Comparison of ENCODE assay signal across 17 cellular contexts in the genomic region with DNA sequence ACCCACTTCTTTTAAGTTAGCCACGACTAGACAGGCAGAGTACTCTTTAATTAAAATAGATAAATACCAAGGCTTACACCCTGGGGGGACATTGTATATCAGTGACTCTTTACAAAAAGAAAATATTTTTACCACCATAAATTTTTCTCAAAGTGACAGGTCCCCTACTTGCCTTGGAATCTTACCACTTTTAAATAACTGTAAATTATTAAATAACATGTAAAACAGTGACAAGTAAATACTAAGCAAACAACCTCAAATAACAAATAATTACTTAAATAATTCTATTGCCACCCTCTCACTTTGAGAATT.
DNase-seq lines count a peak whose midpoint lies in the region; ATAC-seq and TF ChIP-seq lines count a peak whose summit lies in the region.
"Had no signal": no experiment of that assay in that cellular context is flagged by ENCODE, and none has a peak within 500 bp of the region (broad histone marks: within the 10 kb centered on the region; RNA-seq: fewer than 3 reads in every experiment).

No MANE protein-coding gene starts in this region.

- CTCF ChIA-PET in SK-N-SH (lab: Yijun Ruan, JAX) = interaction anchor here (1.1 to 1.3 kb wide), 2 partner anchors 14 to 214 kb away, joined by 3 read pairs; no protein-coding TSS in a partner anchor

- ATAC-seq in SK-N-SH treated with all-trans-retinoic acid at 6 μM for 48 hours = no peak
- ATAC-seq: GM12878 had no signal

- TF ChIP-seq CTCF in SK-N-SH (IDR thresholded peaks at IDR 0.05) (no peak), dorsolateral prefrontal cortex (IDR thresholded peaks at IDR 0.05 in 54 of 56, conservative IDR thresholded peaks at IDR 0.05 in 2 of 56; ENCODE audit: low read depth in 1 of 56, partially characterized antibody in 56 of 56) (no peak), mesothelial cell of epicardium (IDR thresholded peaks at IDR 0.05; ENCODE audit: unreplicated experiment) (no peak), tibial artery (IDR thresholded peaks at IDR 0.05) (no peak)

- no peak for TF ChIP-seq RAD21 in SK-N-SH (IDR thresholded peaks at IDR 0.05; ENCODE audit: low read length)

- no peak overlapping the region for H2AFZ ChIP-seq in SK-N-SH (ENCODE audit: low read depth)

- peaks cover 7 to 39% of the 10 kb centered on the region in 2 experiments; a peak in 3 of 4 replicates for H3K4me1 ChIP-seq in SK-N-SH (ENCODE audit: control insufficient read depth in 1 of 2, insufficient read depth in 2 of 2, low read depth in 1 of 2, low read length in 1 of 2)
- peaks cover 0 to 61% (median 23%) of the 10 kb centered on the region in 4 donors for H3K4me1 ChIP-seq in tibial artery

- H3K27me3 ChIP-seq in SK-N-SH (ENCODE audit: insufficient read depth) (no peaks in the 10 kb centered on the region), dorsolateral prefrontal cortex (no peaks in the 10 kb centered on the region), tibial artery (no peaks in the 10 kb centered on the region)
- H3K27me3 ChIP-seq: MG63, Peyer's patch had no signal

- H3K9me3 Mint-ChIP-seq in mesothelial cell of epicardium = no peaks in the 10 kb centered on the region
- H3K9me3 Mint-ChIP-seq: activated B cell treated with CpG ODN at 0.5 μM for 24 hours had no signal

- no peaks in the 10 kb centered on the region for H3K9me2 ChIP-seq in SK-N-SH

- H3K9me3 ChIP-seq in SK-N-SH (no peaks in the 10 kb centered on the region), tibial artery (no peaks in the 10 kb centered on the region)
- H3K9me3 ChIP-seq: MG63, Peyer's patch had no signal

- H4K20me1 ChIP-seq in SK-N-SH (ENCODE audit: insufficient read depth) = no peaks in the 10 kb centered on the region

- H3K4me2 ChIP-seq in SK-N-SH = peak overlapping the region; percentile 84; the same call in 1 of the 2 replicates

- peak overlapping the region; percentile 60 for H3K4me3 Mint-ChIP-seq in mesothelial cell of epicardium
- H3K4me3 Mint-ChIP-seq: activated B cell treated with CpG ODN at 0.5 μM for 24 hours had no signal

- H3K4me3 ChIP-seq in SK-N-SH (ENCODE audit: low read depth in 2 of 2, low read length in 1 of 2) = no peak overlapping the region
- no peak overlapping the region for H3K4me3 ChIP-seq in dorsolateral prefrontal cortex
- no peak overlapping the region for H3K4me3 ChIP-seq in tibial artery
- H3K4me3 ChIP-seq: GM12878, MG63, Peyer's patch had no signal

- no peaks in the 10 kb centered on the region for H3K27me3 Mint-ChIP-seq in mesothelial cell of epicardium (ENCODE audit: low read depth)

- no peaks in the 10 kb centered on the region for H3K36me3 Mint-ChIP-seq in mesothelial cell of epicardium

- H3K36me3 ChIP-seq in SK-N-SH (replicated peaks in 1 of 2; ENCODE audit: control insufficient read depth in 1 of 2, insufficient read depth in 2 of 2, low read length in 1 of 2) (no peaks in the 10 kb centered on the region), tibial artery (no peaks in the 10 kb centered on the region)
- H3K36me3 ChIP-seq: Peyer's patch had no signal

- POLR2A ChIA-PET in SK-N-SH (lab: Yijun Ruan, JAX) = no interaction called here

- peaks cover 77% of the 10 kb centered on the region for H3K4me1 Mint-ChIP-seq in mesothelial cell of epicardium

- peak overlapping the region; percentile 96 for H3K27ac Mint-ChIP-seq in mesothelial cell of epicardium
- H3K27ac Mint-ChIP-seq: activated B cell treated with CpG ODN at 0.5 μM for 24 hours had no signal

- peaks cover 17% of the 10 kb centered on the region; the same call in 1 of the 2 replicates for H3K79me2 ChIP-seq in SK-N-SH (ENCODE audit: insufficient read depth)

- peak overlapping the region; percentile 77; the same call in 1 of the 2 replicates for H3K9ac ChIP-seq in SK-N-SH

- no peak for TF ChIP-seq EP300 in SK-N-SH (IDR thresholded peaks at IDR 0.05; ENCODE audit: borderline replicate concordance in 1 of 2, low read depth in 1 of 2, low read length in 1 of 2)

- H3F3A ChIP-seq in SK-N-SH (replicated peaks; ENCODE audit: insufficient read depth) = peaks cover 30% of the 10 kb centered on the region

- DNase-seq in SK-N-SH = no peak
- no peak for DNase-seq in dorsolateral prefrontal cortex
- no peak for DNase-seq in mesothelial cell of epicardium (ENCODE audit: low spot score in 2 of 2, unreplicated experiment in 2 of 2)
- DNase-seq in tibial artery = no peak
- no peak for DNase-seq in OCI-M1 (lab: John Stamatoyannopoulos, UW)
- no peak for DNase-seq in activated CD8-positive, alpha-beta memory T cell treated with anti-CD3 and anti-CD28 coated beads for 24 hours
- no peak for DNase-seq in HCEC 1CT
- DNase-seq: activated B cell treated with CpG ODN at 0.5 μM for 24 hours; MG63; NCI-H2029; NCI-H526; nucleus accumbens; Peyer's patch; stimulated activated CD4-positive, alpha-beta T cell treated with anti-CD3 and anti-CD28 coated beads, Interleukin-15, amount 100 ng/mL, for 24 hours had no signal

- 5% methylated on average over 1 of the region's 1 CpG for WGBS in SK-N-SH (ENCODE audit: low lambda C conversion rate)

- intact Hi-C loops in dorsolateral prefrontal cortex (cut with DNase I) (no loop called here), tibial artery (cut with DNase I; ENCODE audit: low total_unique reads) (no loop called here)

- H3K27ac ChIP-seq in SK-N-SH (ENCODE audit: low read depth in 2 of 2, low read length in 1 of 2) (peak overlapping the region; percentile 78 to 95; a peak in 3 of 4 replicates), dorsolateral prefrontal cortex (peak overlapping the region in 36 of 59 donors; percentile 8 to 81 (median 52)), tibial artery (peak overlapping the region; percentile 29 to 59)
- H3K27ac ChIP-seq: 22Rv1 had no signal

TF ChIP-seq in SK-N-SH, 30 proteins besides CTCF, POLR2A, EP300 and RAD21:
- TF ChIP-seq TCF12 (IDR thresholded peaks at IDR 0.05) (no peak), MXI1 (IDR thresholded peaks at IDR 0.05; ENCODE audit: low read depth, low read length) (no peak), YY1 (IDR thresholded peaks at IDR 0.05; ENCODE audit: low read depth) (0 out of 2 replicates have a peak, but pooled peaks have one; percentile 1)
- TF ChIP-seq, protein P1, sequence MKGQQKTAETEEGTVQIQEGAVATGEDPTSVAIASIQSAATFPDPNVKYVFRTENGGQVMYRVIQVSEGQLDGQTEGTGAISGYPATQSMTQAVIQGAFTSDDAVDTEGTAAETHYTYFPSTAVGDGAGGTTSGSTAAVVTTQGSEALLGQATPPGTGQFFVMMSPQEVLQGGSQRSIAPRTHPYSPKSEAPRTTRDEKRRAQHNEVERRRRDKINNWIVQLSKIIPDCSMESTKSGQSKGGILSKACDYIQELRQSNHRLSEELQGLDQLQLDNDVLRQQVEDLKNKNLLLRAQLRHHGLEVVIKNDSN (IDR thresholded peaks at IDR 0.05; ENCODE audit: borderline replicate concordance, low read depth) = no peak

TF ChIP-seq in SK-N-SH treated with all-trans-retinoic acid at 6 μM for 48 hours, 23 proteins besides CTCF, POLR2A, EP300 and RAD21 (continues in another document):
- no peak for TF ChIP-seq RARB (CRISPR knock-in tag; IDR thresholded peaks at IDR 0.05)
- no peak for TF ChIP-seq ZNF565 (CRISPR knock-in tag; conservative IDR thresholded peaks at IDR 0.05; ENCODE audit: low read depth)
- TF ChIP-seq ZFP3 (CRISPR knock-in tag; IDR thresholded peaks at IDR 0.05) = no peak
- TF ChIP-seq, protein P2, sequence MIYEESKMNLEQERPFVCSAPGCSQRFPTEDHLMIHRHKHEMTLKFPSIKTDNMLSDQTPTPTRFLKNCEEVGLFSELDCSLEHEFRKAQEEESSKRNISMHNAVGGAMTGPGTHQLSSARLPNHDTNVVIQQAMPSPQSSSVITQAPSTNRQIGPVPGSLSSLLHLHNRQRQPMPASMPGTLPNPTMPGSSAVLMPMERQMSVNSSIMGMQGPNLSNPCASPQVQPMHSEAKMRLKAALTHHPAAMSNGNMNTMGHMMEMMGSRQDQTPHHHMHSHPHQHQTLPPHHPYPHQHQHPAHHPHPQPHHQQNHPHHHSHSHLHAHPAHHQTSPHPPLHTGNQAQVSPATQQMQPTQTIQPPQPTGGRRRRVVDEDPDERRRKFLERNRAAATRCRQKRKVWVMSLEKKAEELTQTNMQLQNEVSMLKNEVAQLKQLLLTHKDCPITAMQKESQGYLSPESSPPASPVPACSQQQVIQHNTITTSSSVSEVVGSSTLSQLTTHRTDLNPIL (CRISPR knock-in tag; IDR thresholded peaks at IDR 0.05; ENCODE audit: low read depth) = no peak
- TF ChIP-seq, protein P3, sequence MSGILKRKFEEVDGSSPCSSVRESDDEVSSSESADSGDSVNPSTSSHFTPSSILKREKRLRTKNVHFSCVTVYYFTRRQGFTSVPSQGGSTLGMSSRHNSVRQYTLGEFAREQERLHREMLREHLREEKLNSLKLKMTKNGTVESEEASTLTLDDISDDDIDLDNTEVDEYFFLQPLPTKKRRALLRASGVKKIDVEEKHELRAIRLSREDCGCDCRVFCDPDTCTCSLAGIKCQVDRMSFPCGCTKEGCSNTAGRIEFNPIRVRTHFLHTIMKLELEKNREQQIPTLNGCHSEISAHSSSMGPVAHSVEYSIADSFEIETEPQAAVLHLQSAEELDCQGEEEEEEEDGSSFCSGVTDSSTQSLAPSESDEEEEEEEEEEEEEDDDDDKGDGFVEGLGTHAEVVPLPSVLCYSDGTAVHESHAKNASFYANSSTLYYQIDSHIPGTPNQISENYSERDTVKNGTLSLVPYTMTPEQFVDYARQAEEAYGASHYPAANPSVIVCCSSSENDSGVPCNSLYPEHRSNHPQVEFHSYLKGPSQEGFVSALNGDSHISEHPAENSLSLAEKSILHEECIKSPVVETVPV (CRISPR knock-in tag; IDR thresholded peaks at IDR 0.05) = no peak
- no peak for TF ChIP-seq ZC3H10 (CRISPR knock-in tag; IDR thresholded peaks at IDR 0.05)
- no peak for TF ChIP-seq CSDC2 (CRISPR knock-in tag; IDR thresholded peaks at IDR 0.05)
- no peak for TF ChIP-seq SNAI2 (CRISPR knock-in tag; IDR thresholded peaks at IDR 0.05)
- TF ChIP-seq, protein P4, sequence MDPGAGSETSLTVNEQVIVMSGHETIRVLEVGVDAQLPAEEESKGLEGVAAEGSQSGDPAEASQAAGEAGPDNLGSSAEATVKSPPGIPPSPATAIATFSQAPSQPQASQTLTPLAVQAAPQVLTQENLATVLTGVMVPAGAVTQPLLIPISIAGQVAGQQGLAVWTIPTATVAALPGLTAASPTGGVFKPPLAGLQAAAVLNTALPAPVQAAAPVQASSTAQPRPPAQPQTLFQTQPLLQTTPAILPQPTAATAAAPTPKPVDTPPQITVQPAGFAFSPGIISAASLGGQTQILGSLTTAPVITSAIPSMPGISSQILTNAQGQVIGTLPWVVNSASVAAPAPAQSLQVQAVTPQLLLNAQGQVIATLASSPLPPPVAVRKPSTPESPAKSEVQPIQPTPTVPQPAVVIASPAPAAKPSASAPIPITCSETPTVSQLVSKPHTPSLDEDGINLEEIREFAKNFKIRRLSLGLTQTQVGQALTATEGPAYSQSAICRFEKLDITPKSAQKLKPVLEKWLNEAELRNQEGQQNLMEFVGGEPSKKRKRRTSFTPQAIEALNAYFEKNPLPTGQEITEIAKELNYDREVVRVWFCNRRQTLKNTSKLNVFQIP (CRISPR knock-in tag; IDR thresholded peaks at IDR 0.05; ENCODE audit: borderline replicate concordance, low read depth) = no peak
- TF ChIP-seq OSR1 (CRISPR knock-in tag; IDR thresholded peaks at IDR 0.05) = no peak
- TF ChIP-seq PPARA (CRISPR knock-in tag; IDR thresholded peaks at IDR 0.05; ENCODE audit: borderline replicate concordance) = no peak
- TF ChIP-seq ARNTL (CRISPR knock-in tag; IDR thresholded peaks at IDR 0.05; ENCODE audit: borderline replicate concordance, low read depth) = no peak
